22 cellular contexts compared by ENCODE assay signal in genomic region chr14:68609012-68609411, GRCh38.
DNase-seq lines count a peak whose midpoint lies in the region; ATAC-seq and TF ChIP-seq lines count a peak whose summit lies in the region.
"Had no signal": no experiment of that assay in that cellular context is flagged by ENCODE, and none has a peak within 500 bp of the region (broad histone marks: within the 10 kb centered on the region; RNA-seq: fewer than 3 reads in every experiment).

No MANE protein-coding gene starts in this region.

- peaks cover 57% of the 10 kb centered on the region for H3K4me1 ChIP-seq in left ventricle myocardium inferior
- H3K4me1 ChIP-seq in smooth muscle cell (ENCODE audit: low read depth) = peaks cover 26% of the 10 kb centered on the region
- peaks cover 76% of the 10 kb centered on the region for H3K4me1 ChIP-seq in vagina

- H3K4me2 ChIP-seq in smooth muscle cell = no peak overlapping the region
- H3K4me2 ChIP-seq: SK-N-SH had no signal

- WGBS in smooth muscle cell (ENCODE audit: low lambda C conversion rate) = 90% methylated on average over 7 of the region's 7 CpGs

- no peak overlapping the region for H3K9ac ChIP-seq in smooth muscle cell (ENCODE audit: low read depth)
- H3K9ac ChIP-seq: SK-N-SH had no signal

- no peak for TF ChIP-seq CTCF in left ventricle myocardium inferior (IDR thresholded peaks at IDR 0.05; ENCODE audit: borderline replicate concordance)
- no peak for TF ChIP-seq CTCF in smooth muscle cell (IDR thresholded peaks at IDR 0.05; ENCODE audit: borderline replicate concordance, insufficient read depth, poor library complexity, severe bottlenecking)
- TF ChIP-seq CTCF in vagina (IDR thresholded peaks at IDR 0.05) = no peak

- DNase-seq in left ventricle myocardium inferior (no peak), Right ventricle myocardium inferior (ENCODE audit: missing footprints) (no peak), left kidney (ENCODE audit: low read depth, low spot score) (peak; percentile 6), smooth muscle cell (lab: John Stamatoyannopoulos, UW; ENCODE audit: unreplicated experiment) (no peak), vagina (ENCODE audit: extremely low spot score in 2 of 2) (no peak), HuH-7 (ENCODE audit: low spot score) (no peak), NCI-H1105 (lab: John Stamatoyannopoulos, UW) (no peak)
- DNase-seq: Calu3; CD4-positive, alpha-beta T cell; GF-D8; GOT3; Karpas-422; NCI-H1048; NCI-H1436 treated with DMSO at 0.1 percent for 48 hours; NCI-H2029 treated with DMSO at 0.1 percent for 48 hours; NCI-H748 treated with DMSO at 0.1 percent for 48 hours; NK-92 treated with Interleukin-12 subunit alpha and Interleukin-12 subunit beta, amount 100 ng/mL, for 24 hours; SHP77 treated with DMSO at 0.1 percent for 48 hours; SK-N-SH had no signal

- peaks cover 2% of the 10 kb centered on the region for H3K79me2 ChIP-seq in smooth muscle cell (ENCODE audit: low read depth)

- ATAC-seq in Right ventricle myocardium inferior = no peak
- no peak for ATAC-seq in GM21515 (IDR thresholded peaks at IDR 0.05; ENCODE audit: unreplicated experiment)

- H3K4me3 ChIP-seq in left ventricle myocardium inferior = no peak overlapping the region
- no peak overlapping the region for H3K4me3 ChIP-seq in smooth muscle cell
- H3K4me3 ChIP-seq in vagina = no peak overlapping the region
- H3K4me3 ChIP-seq: Peyer's patch had no signal

- no peaks in the 10 kb centered on the region for H4K20me1 ChIP-seq in smooth muscle cell (ENCODE audit: low read depth)

- H3F3A ChIP-seq in smooth muscle cell (ENCODE audit: low read depth) = peaks cover 19% of the 10 kb centered on the region

- H3K27me3 ChIP-seq in left ventricle myocardium inferior (ENCODE audit: low read depth) = no peaks in the 10 kb centered on the region
- no peaks in the 10 kb centered on the region for H3K27me3 ChIP-seq in smooth muscle cell (ENCODE audit: low read depth)
- no peaks in the 10 kb centered on the region for H3K27me3 ChIP-seq in vagina
- H3K27me3 ChIP-seq: Peyer's patch had no signal

- peaks cover 6% of the 10 kb centered on the region for H3K9me3 ChIP-seq in left ventricle myocardium inferior (replicated peaks)
- H3K9me3 ChIP-seq in smooth muscle cell (replicated peaks; ENCODE audit: low read depth) = peaks cover 7% of the 10 kb centered on the region
- no peaks in the 10 kb centered on the region for H3K9me3 ChIP-seq in vagina
- H3K9me3 ChIP-seq: Peyer's patch, SK-N-SH had no signal

- no peak overlapping the region for H2AFZ ChIP-seq in smooth muscle cell (ENCODE audit: low read depth)

- intact Hi-C loops in left ventricle myocardium inferior (cut with micrococcal nuclease) (no loop called here), Right ventricle myocardium inferior (cut with DNase I) (no loop called here), vagina (cut with DNase I) (no loop called here)

- H3K36me3 ChIP-seq in left ventricle myocardium inferior (no peaks in the 10 kb centered on the region), smooth muscle cell (ENCODE audit: low read depth) (peaks cover 1% of the 10 kb centered on the region), vagina (no peaks in the 10 kb centered on the region)
- H3K36me3 ChIP-seq: Peyer's patch had no signal

- H3K27ac ChIP-seq in left ventricle myocardium inferior (replicated peaks) (peak overlapping the region; percentile 80), smooth muscle cell (ENCODE audit: low read depth) (peak overlapping the region; percentile 92), vagina (peak overlapping the region; percentile 90)
- H3K27ac ChIP-seq: 22Rv1 had no signal

- TF ChIP-seq POLR2A in vagina (IDR thresholded peaks at IDR 0.05) = no peak
